8 cellular contexts compared by ENCODE assay signal in genomic region chr17:58631523-58632323, GRCh38.
DNase-seq lines count a peak whose midpoint lies in the region; ATAC-seq, FAIRE-seq and TF ChIP-seq lines count a peak whose summit lies in the region.

No MANE protein-coding gene starts in this region.

- peak; percentile 53 for TF ChIP-seq RAD21 in neural cell (conservative IDR thresholded peaks at IDR 0.05)

- TF ChIP-seq POLR2A in H54 (IDR thresholded peaks at IDR 0.05; ENCODE audit: low read depth, low read length) (peak; percentile 98), Raji (IDR thresholded peaks at IDR 0.05; ENCODE audit: insufficient read depth, low read depth, low read length) (peak; percentile 100)

- H3K27me3 ChIP-seq in foreskin keratinocyte: no peaks in the 10 kb centered on the region
- H3K27me3 ChIP-seq in neural cell (ENCODE audit: insufficient read depth, low read depth, low read length): no peaks in the 10 kb centered on the region

- peak; percentile 89 for FAIRE-seq in H54 (lab: Jason Lieb, UNC)

- peaks cover 8% of the 10 kb centered on the region for H3K4me1 ChIP-seq in foreskin keratinocyte

- no peaks in the 10 kb centered on the region for H3K79me2 ChIP-seq in neural cell (replicated peaks; ENCODE audit: insufficient read depth, low read length)

- no peaks in the 10 kb centered on the region for H4K20me1 ChIP-seq in neural cell (ENCODE audit: insufficient read depth)

- DNase-seq in ELR (ENCODE audit: low read depth) (peak; percentile 100), H54 (ENCODE audit: insufficient read length, low spot score) (peak; percentile 74), LoVo (ENCODE audit: low spot score) (peak; percentile 96), foreskin keratinocyte (peak; percentile 96 to 99)
- peak; percentile 98 for DNase-seq in activated effector memory CD4-positive, alpha-beta T cell treated with anti-CD3 and anti-CD28 coated beads, Interleukin-2, amount 50 U/mL, for 16 hours
- DNase-seq in stimulated activated naive CD8-positive, alpha-beta T cell treated with anti-CD3 and anti-CD28 coated beads, Interleukin-15, amount 100 ng/mL, for 72 hours: peak; percentile 91 to 96

- no peaks in the 10 kb centered on the region for H3K4me1 Mint-ChIP-seq in stimulated activated naive CD8-positive, alpha-beta T cell treated with anti-CD3 and anti-CD28 coated beads, Interleukin-15, amount 100 ng/mL, for 72 hours

- no peak overlapping the region for H3K4me3 Mint-ChIP-seq in stimulated activated naive CD8-positive, alpha-beta T cell treated with anti-CD3 and anti-CD28 coated beads, Interleukin-15, amount 100 ng/mL, for 72 hours

- H3K36me3 ChIP-seq in neural cell (ENCODE audit: insufficient read depth, low read length): no peaks in the 10 kb centered on the region

- peak overlapping the region; percentile 90 for H2AFZ ChIP-seq in neural cell (ENCODE audit: low read depth, low read length)

- H3K4me2 ChIP-seq in neural cell (ENCODE audit: low read length): peak overlapping the region; percentile 54

- peak overlapping the region; percentile 61 for H3K4me3 ChIP-seq in neural cell (ENCODE audit: low read length)

- H3K9me3 ChIP-seq in neural cell (ENCODE audit: low read length): no peaks in the 10 kb centered on the region

- H3K27ac Mint-ChIP-seq in stimulated activated naive CD8-positive, alpha-beta T cell treated with anti-CD3 and anti-CD28 coated beads, Interleukin-15, amount 100 ng/mL, for 72 hours: no peak overlapping the region

- H3K27me3 Mint-ChIP-seq in stimulated activated naive CD8-positive, alpha-beta T cell treated with anti-CD3 and anti-CD28 coated beads, Interleukin-15, amount 100 ng/mL, for 72 hours: no peaks in the 10 kb centered on the region

- H3F3A ChIP-seq in neural cell (ENCODE audit: insufficient read depth, low read length, poor library complexity, severe bottlenecking): no peaks in the 10 kb centered on the region

- H3K27ac ChIP-seq in foreskin keratinocyte (peak overlapping the region; percentile 99), neural cell (ENCODE audit: low read length) (peak overlapping the region; percentile 88)

- TF ChIP-seq CTCF in foreskin keratinocyte (conservative IDR thresholded peaks at IDR 0.05) (peak; percentile 42), neural cell (IDR thresholded peaks at IDR 0.05; ENCODE audit: poor library complexity, severe bottlenecking) (peak; percentile 68)

- peak; percentile 94 for ATAC-seq in foreskin keratinocyte
- peak; percentile 96 for ATAC-seq in stimulated activated naive CD8-positive, alpha-beta T cell treated with anti-CD3 and anti-CD28 coated beads, Interleukin-15, amount 100 ng/mL, for 72 hours

- TF ChIP-seq EP300 in neural cell (conservative IDR thresholded peaks at IDR 0.05; ENCODE audit: poor library complexity, severe bottlenecking): peak; percentile 86

- H3K9ac ChIP-seq in neural cell (ENCODE audit: low read length): peak overlapping the region; percentile 71

- H3K9me2 ChIP-seq in neural cell (ENCODE audit: insufficient read depth, low read length): no peaks in the 10 kb centered on the region

- H3K9me3 Mint-ChIP-seq in stimulated activated naive CD8-positive, alpha-beta T cell treated with anti-CD3 and anti-CD28 coated beads, Interleukin-15, amount 100 ng/mL, for 72 hours: peaks cover 0 to 5% of the 10 kb centered on the region in 2 donors

TF ChIP-seq in neural cell, 6 proteins besides CTCF, POLR2A, EP300 and RAD21:
- peak; percentile 57 for TF ChIP-seq SMC3 (conservative IDR thresholded peaks at IDR 0.05; ENCODE audit: poor library complexity)
- TF ChIP-seq EZH2 (IDR thresholded peaks at IDR 0.05; ENCODE audit: borderline replicate concordance, insufficient read depth, low read length, poor library complexity, severe bottlenecking): no peak
- peak; percentile 78 for TF ChIP-seq MXI1 (conservative IDR thresholded peaks at IDR 0.05; ENCODE audit: poor library complexity, severe bottlenecking)
- TF ChIP-seq TAF1 (IDR thresholded peaks at IDR 0.05; ENCODE audit: low read depth): peak; percentile 74
- peak; percentile 64 for TF ChIP-seq REST (IDR thresholded peaks at IDR 0.05; ENCODE audit: borderline replicate concordance)
- peak; percentile 99 for TF ChIP-seq POLR2AphosphoS5 (IDR thresholded peaks at IDR 0.05)

Comparison
In these comparisons a context has a peak if more than half of its experiments do, and no peak if none do; other contexts are left out.
1. Peak in every context shown above with its lines: DNase-seq, ATAC-seq, H3K4me3 ChIP-seq and H3K27ac ChIP-seq.